8 cellular contexts compared by ENCODE assay signal in genomic region chr9:97900738-97901565, GRCh38. TPM values are rescaled to one million over a fixed set of nuclear protein-coding genes. Genes with fewer than 3 reads are reported as not detected.
A peak's percentile ranks its signal among the peaks of the same experiment; 100 is the strongest.
DNase-seq lines count a peak whose midpoint lies in the region; ATAC-seq, FAIRE-seq and TF ChIP-seq lines count a peak whose summit lies in the region.

No MANE protein-coding gene starts in this region.

- H3K9ac ChIP-seq in H1 (replicated peaks in 1 of 4; ENCODE audit: extremely low read depth in 1 of 4, low read depth in 3 of 4, low read length in 3 of 4): no peak overlapping the region

- H2BK12ac ChIP-seq in H1 (ENCODE audit: low read depth, low read length): no peak overlapping the region; the same call in 1 of the 2 replicates

- H4K20me1 ChIP-seq in H1 (replicated peaks in 1 of 2; ENCODE audit: control insufficient read depth in 1 of 2, insufficient read depth in 2 of 2, low read length in 2 of 2): peaks cover 0 to 3% of the 10 kb centered on the region in 2 experiments

- H3K79me1 ChIP-seq in H1 (ENCODE audit: low read depth, low read length): no peaks in the 10 kb centered on the region

- no peak overlapping the region for H4K8ac ChIP-seq in H1 (ENCODE audit: extremely low read depth, insufficient read depth, low read length)

- H2BK120ac ChIP-seq in H1 (replicated peaks; ENCODE audit: low read depth, low read length): no peak overlapping the region

- no peaks in the 10 kb centered on the region for H3K27me3 Mint-ChIP-seq in naive thymus-derived CD4-positive, alpha-beta T cell

- intact Hi-C loops in naive thymus-derived CD4-positive, alpha-beta T cell (cut with micrococcal nuclease): loop anchor here (1.0 to 5.0 kb wide), 5 partner anchors 11 to 204 kb away; partner anchors contain the start of genes FOXE1 (in 1 of the 2) and XPA (in 1 of the 2)
- intact Hi-C loops in lower leg skin (cut with DNase I; ENCODE audit: low total_unique reads): loop anchor here (5.0 kb wide), 1 partner anchor 189 kb away; no protein-coding TSS in a partner anchor

- H3K79me2 ChIP-seq in H1 (ENCODE audit: control insufficient read depth in 1 of 2, insufficient read depth in 2 of 2, low read length in 2 of 2): no peaks in the 10 kb centered on the region

- no peak overlapping the region; the same call in 1 of the 2 replicates for H2BK15ac ChIP-seq in H1 (ENCODE audit: low read length)

- no peak overlapping the region for H4K91ac ChIP-seq in H1 (replicated peaks; ENCODE audit: insufficient read length, low read length)

- 69% methylated on average over 5 of the region's 5 CpGs; no CpG with 5 or more reads in 1 of the 2 experiments for WGBS in H1 (ENCODE audit: extremely low coverage in 1 of 2, insufficient coverage in 1 of 2, insufficient read length in 1 of 2, insufficient replicate concordance in 2 of 2, low coverage in 1 of 2, low lambda C conversion rate in 2 of 2, missing lambda C conversion rate in 1 of 2), 2 experiments
- 42 to 43% methylated on average over 5 of the region's 5 CpGs for WGBS in lower leg skin, 2 donors

- peaks cover 39 to 73% (median 69%) of the 10 kb centered on the region in 7 donors for H3K4me1 Mint-ChIP-seq in naive thymus-derived CD4-positive, alpha-beta T cell

- POLR2A ChIA-PET in H1 (lab: Charles Lee; ENCODE audit: partially characterized antibody): interaction anchor here (1.1 to 1.9 kb wide), 3 partner anchors 9 to 226 kb away, joined by 3 to 5 read pairs (median 4); partner anchors contain the start of gene TRMO
- POLR2A ChIA-PET in naive thymus-derived CD4-positive, alpha-beta T cell (lab: Charles Lee): interaction anchor here (0.6 to 19.7 kb wide), 7 partner anchors 8 to 356 kb away, joined by 3 to 715 read pairs (median 4); partner anchors contain the start of gene TRMO

- TF ChIP-seq POLR2A in H1 (IDR thresholded peaks at IDR 0.05; ENCODE audit: control extremely low read depth in 1 of 2, low read depth in 2 of 2, low read length in 2 of 2) (no peak), lower leg skin (IDR thresholded peaks at IDR 0.05) (no peak)

- no peaks in the 10 kb centered on the region for H3K27me3 ChIP-seq in H1 (replicated peaks in 1 of 4; ENCODE audit: control insufficient read depth in 3 of 4, extremely low read depth in 1 of 4, insufficient read depth in 3 of 4, low read length in 3 of 4)
- H3K27me3 ChIP-seq in naive thymus-derived CD4-positive, alpha-beta T cell (ENCODE audit: control insufficient read depth in 2 of 2, insufficient read depth in 2 of 2, low read length in 2 of 2): no peaks in the 10 kb centered on the region

- H3K9me3 Mint-ChIP-seq in naive thymus-derived CD4-positive, alpha-beta T cell: peaks cover 0 to 3% (median 0%) of the 10 kb centered on the region in 11 donors

- H3K36me3 ChIP-seq in H1 (ENCODE audit: control insufficient read depth in 2 of 4, insufficient read depth in 4 of 4, low read length in 3 of 4): no peaks in the 10 kb centered on the region
- peaks cover 0 to 7% (median 0%) of the 10 kb centered on the region in 3 experiments for H3K36me3 ChIP-seq in naive thymus-derived CD4-positive, alpha-beta T cell (ENCODE audit: control insufficient read depth in 2 of 3, insufficient read depth in 3 of 3, low read length in 3 of 3)

- DNase-seq in DMS79 treated with DMSO at 0.1 percent for 48 hours (lab: John Stamatoyannopoulos, UW): peak; percentile 4
- DNase-seq in DMS79 (lab: John Stamatoyannopoulos, UW): no peak
- no peak for DNase-seq in HFF-Myc (ENCODE audit: extremely low read depth, low read depth)
- peak; percentile 57 for DNase-seq in OCI-M1 (lab: John Stamatoyannopoulos, UW)
- no peak for DNase-seq in H1 (ENCODE audit: low read depth in 1 of 2, low spot score in 2 of 2)
- DNase-seq in naive thymus-derived CD4-positive, alpha-beta T cell: peak in 4 of 9 donors; percentile 27 to 43 (median 40)
- no peak for DNase-seq in lower leg skin (ENCODE audit: low spot score in 2 of 2)

- peaks cover 0 to 13% (median 12%) of the 10 kb centered on the region in 5 donors for H3K36me3 Mint-ChIP-seq in naive thymus-derived CD4-positive, alpha-beta T cell

- H3K14ac ChIP-seq in H1 (ENCODE audit: insufficient read length): no peak overlapping the region

- no peak overlapping the region for H3K4me2 ChIP-seq in H1 (ENCODE audit: insufficient read depth in 1 of 2, low read depth in 2 of 2, low read length in 2 of 2)

- TF ChIP-seq CTCF in HFF-Myc (IDR thresholded peaks at IDR 0.05; ENCODE audit: low read depth, low read length, missing control alignments) (peak; percentile 75), H1 (IDR thresholded peaks at IDR 0.05; ENCODE audit: control extremely low read depth in 1 of 3, insufficient read depth in 1 of 3, low read depth in 1 of 3, low read length in 3 of 3) (peak in 2 of 3 experiments; percentile 64 to 79; a peak in 3 of 4 replicates), lower leg skin (IDR thresholded peaks at IDR 0.05) (no peak)

- no peak overlapping the region for H4K5ac ChIP-seq in H1 (ENCODE audit: insufficient read length, low read depth, low read length)

- no peaks in the 10 kb centered on the region for H3K4me1 ChIP-seq in H1 (replicated peaks in 1 of 4; ENCODE audit: control insufficient read depth in 3 of 4, insufficient read depth in 4 of 4, low read length in 3 of 4)
- peaks cover 45 to 55% of the 10 kb centered on the region in 2 donors for H3K4me1 ChIP-seq in naive thymus-derived CD4-positive, alpha-beta T cell (ENCODE audit: control insufficient read depth in 2 of 2, insufficient read depth in 2 of 2, low read length in 2 of 2)

- TF ChIP-seq RAD21 in H1 (IDR thresholded peaks at IDR 0.05 in 1 of 2, conservative IDR thresholded peaks at IDR 0.05 in 1 of 2; ENCODE audit: low read depth in 2 of 2, low read length in 2 of 2): peak; percentile 67 to 75

- H2BK20ac ChIP-seq in H1 (ENCODE audit: low read length): no peak overlapping the region

- no peak overlapping the region for H3K27ac ChIP-seq in H1 (ENCODE audit: low read depth, low read length)
- H3K27ac ChIP-seq in naive thymus-derived CD4-positive, alpha-beta T cell (ENCODE audit: low read depth, low read length): peak overlapping the region; percentile 52

- no peak for TF ChIP-seq EP300 in H1 (IDR thresholded peaks at IDR 0.05; ENCODE audit: borderline replicate concordance in 1 of 2, low read depth in 2 of 2, low read length in 2 of 2)

- no peak overlapping the region for H2BK5ac ChIP-seq in H1 (ENCODE audit: low read depth, low read length)

- H3K23me2 ChIP-seq in H1 (ENCODE audit: low read depth, low read length): no peaks in the 10 kb centered on the region

- H3K18ac ChIP-seq in H1 (ENCODE audit: extremely low read depth, low read length): no peak overlapping the region

- ATAC-seq in naive thymus-derived CD4-positive, alpha-beta T cell: peak; percentile 36
- ATAC-seq in HG02571 (IDR thresholded peaks at IDR 0.05; ENCODE audit: unreplicated experiment): no peak

- H2AFZ ChIP-seq in H1 (ENCODE audit: low read length): no peak overlapping the region

- H3K4ac ChIP-seq in H1 (replicated peaks; ENCODE audit: insufficient read length, low read depth, low read length): no peak overlapping the region

- H3K4me3 ChIP-seq in HFF-Myc (replicated peaks; ENCODE audit: low read depth, low read length) (no peak overlapping the region), H1 (ENCODE audit: extremely low read depth in 1 of 4, insufficient read depth in 2 of 4, low read depth in 3 of 4, low read length in 4 of 4) (no peak overlapping the region), lower leg skin (ENCODE audit: low read depth, poor library complexity, severe bottlenecking) (no peak overlapping the region)
- H3K4me3 ChIP-seq in naive thymus-derived CD4-positive, alpha-beta T cell (ENCODE audit: low read length): no peak overlapping the region

- no peak overlapping the region for H2AK5ac ChIP-seq in H1 (ENCODE audit: low read depth, low read length)

- no peak overlapping the region for H3K23ac ChIP-seq in H1 (ENCODE audit: insufficient read length)

- no peak overlapping the region for H3K56ac ChIP-seq in H1 (replicated peaks; ENCODE audit: insufficient read length, low read depth, low read length)

- peak overlapping the region in 8 of 10 donors; percentile 3 to 74 (median 32) for H3K4me3 Mint-ChIP-seq in naive thymus-derived CD4-positive, alpha-beta T cell

- peak overlapping the region in 8 of 9 donors; percentile 81 to 99 (median 94) for H3K27ac Mint-ChIP-seq in naive thymus-derived CD4-positive, alpha-beta T cell

- H3K9me3 ChIP-seq in H1 (ENCODE audit: insufficient read depth in 2 of 2, low read depth in 1 of 2, low read length in 1 of 2): no peaks in the 10 kb centered on the region
- H3K9me3 ChIP-seq in naive thymus-derived CD4-positive, alpha-beta T cell (ENCODE audit: control insufficient read depth in 2 of 3, low read length in 3 of 3): no peaks in the 10 kb centered on the region

- FAIRE-seq in H1 (lab: Jason Lieb, UNC): no peak

- CTCF ChIA-PET in H1 (lab: Charles Lee; ENCODE audit: partially characterized antibody): interaction anchor here (0.6 to 6.6 kb wide), 38 partner anchors 10 to 267 kb away, joined by 3 to 110 read pairs (median 4); partner anchors contain the start of genes NCBP1 and TSTD2
- CTCF ChIA-PET in naive thymus-derived CD4-positive, alpha-beta T cell (lab: Charles Lee): interaction anchor here (0.6 to 8.6 kb wide), 11 partner anchors 9 to 302 kb away, joined by 3 to 131 read pairs (median 3); partner anchors contain the start of gene TRMO

RNA-seq across cellular contexts. Expression of gene TRMO, which starts 21.3 kb away (rescaled TPM):
- total RNA-seq in H1 (2021; fragmentation: NEBNext Ultra II Directional; extraction: Animal tissue kit (Norgen Biotek cat#: 25700)): 4.7 and 5.6 TPM in 2 replicates
- polyA plus RNA-seq in H1 (2011; rRNA removed): 3.2 and 4.6 TPM in 2 replicates
- polyA plus RNA-seq in H1 (2011; cell fraction: cytosol; rRNA removed): 4.0 TPM
- 3.5 TPM for polyA plus RNA-seq in H1 (2011; cell fraction: nucleus; rRNA removed)
- polyA plus RNA-seq in H1 (2012, experiment 1 of 2): 4.1 to 6.8 TPM (median 5.0 TPM) in 4 replicates
- polyA plus RNA-seq in H1 (2012, experiment 2 of 2): 1.3 TPM
- polyA plus RNA-seq in H1 (2013, experiment 1 of 2): 4.5 TPM
- 4.1 TPM for polyA plus RNA-seq in H1 (2013, experiment 2 of 2)
- polyA minus RNA-seq in H1 (2011; rRNA and poly(A)+ RNA removed): 7.5 and 10.7 TPM in 2 replicates
- polyA minus RNA-seq in H1 (2011; cell fraction: cytosol; rRNA and poly(A)+ RNA removed): 2.9 TPM
- 8.4 TPM for polyA minus RNA-seq in H1 (2011; cell fraction: nucleus; rRNA and poly(A)+ RNA removed)
- total RNA-seq in naive thymus-derived CD4-positive, alpha-beta T cell: 10 to 100 TPM; 26.8 to 55.3 (median 43.8) TPM
- polyA plus RNA-seq in naive thymus-derived CD4-positive, alpha-beta T cell: 10 to 100 TPM; 24.5 to 29.3 TPM
- total RNA-seq in lower leg skin: 10 to 100 TPM; 28.6 to 51.6 (median 38.7) TPM

RNA-seq across cellular contexts. Expression of gene HEMGN, which starts 37.0 kb away (rescaled TPM):
- total RNA-seq in H1 (2021; fragmentation: NEBNext Ultra II Directional; extraction: Animal tissue kit (Norgen Biotek cat#: 25700)): not detected in 2 replicates
- polyA plus RNA-seq in H1 (2011; rRNA removed): not detected in 2 replicates
- not detected for polyA plus RNA-seq in H1 (2011; cell fraction: cytosol; rRNA removed)
- polyA plus RNA-seq in H1 (2011; cell fraction: nucleus; rRNA removed): not detected
- polyA plus RNA-seq in H1 (2012, experiment 1 of 2): not detected in 4 replicates
- not detected for polyA plus RNA-seq in H1 (2012, experiment 2 of 2)
- polyA plus RNA-seq in H1 (2013, experiment 1 of 2): not detected
- not detected for polyA plus RNA-seq in H1 (2013, experiment 2 of 2)
- not detected in 2 replicates for polyA minus RNA-seq in H1 (2011; rRNA and poly(A)+ RNA removed)
- not detected for polyA minus RNA-seq in H1 (2011; cell fraction: cytosol; rRNA and poly(A)+ RNA removed)
- polyA minus RNA-seq in H1 (2011; cell fraction: nucleus; rRNA and poly(A)+ RNA removed): not detected
- total RNA-seq in naive thymus-derived CD4-positive, alpha-beta T cell: 1 to 10 TPM; 1.3 to 4.3 (median 2.3) TPM
- polyA plus RNA-seq in naive thymus-derived CD4-positive, alpha-beta T cell: 10 to 100 TPM; 13.6 to 14.2 TPM
- under 1 TPM in 1 of 4 donors, not detected in 3; 0.08 TPM for total RNA-seq in lower leg skin

RNA-seq across cellular contexts. Expression of gene FOXE1, which starts 47.9 kb away (rescaled TPM):
- not detected in 2 replicates for total RNA-seq in H1 (2021; fragmentation: NEBNext Ultra II Directional; extraction: Animal tissue kit (Norgen Biotek cat#: 25700))
- 0.03 TPM in 2 replicates for polyA plus RNA-seq in H1 (2011; rRNA removed)
- polyA plus RNA-seq in H1 (2011; cell fraction: cytosol; rRNA removed): 0.03 TPM
- polyA plus RNA-seq in H1 (2011; cell fraction: nucleus; rRNA removed): not detected
- not detected in 4 replicates for polyA plus RNA-seq in H1 (2012, experiment 1 of 2)
- polyA plus RNA-seq in H1 (2012, experiment 2 of 2): 0.07 TPM
- 0.04 TPM for polyA plus RNA-seq in H1 (2013, experiment 1 of 2)
- polyA plus RNA-seq in H1 (2013, experiment 2 of 2): 0.04 TPM
- 0.03 and 0.05 TPM in 2 replicates for polyA minus RNA-seq in H1 (2011; rRNA and poly(A)+ RNA removed)
- polyA minus RNA-seq in H1 (2011; cell fraction: cytosol; rRNA and poly(A)+ RNA removed): not detected
- polyA minus RNA-seq in H1 (2011; cell fraction: nucleus; rRNA and poly(A)+ RNA removed): not detected
- not detected for total RNA-seq in naive thymus-derived CD4-positive, alpha-beta T cell
- under 1 TPM in 1 of 2 donors, not detected in 1; 0.05 TPM for polyA plus RNA-seq in naive thymus-derived CD4-positive, alpha-beta T cell
- total RNA-seq in lower leg skin: 1 to 10 TPM in 3 of 4 donors, under 1 TPM in 1; 0.27 to 2.9 (median 1.6) TPM

Comparison
In these comparisons a context has a peak if more than half of its experiments do, and no peak if none do; other contexts are left out.
1. DNase-seq: peak in DMS79 treated with DMSO at 0.1 percent for 48 hours (single experiment) and OCI-M1 (single experiment); none in DMS79 (single experiment), HFF-Myc (single experiment), H1 (0 of 2) and lower leg skin (0 of 2).
2. CTCF ChIP-seq: peak in HFF-Myc (single experiment) and H1 (2 of 3); none in lower leg skin (0 of 3).